In genomic region chr17:31533546-31534155, GRCh38 we compare ENCODE assay signal across 9 cellular contexts.
DNase-seq lines count a peak whose midpoint lies in the region; ATAC-seq lines count a peak whose summit lies in the region.
"Had no signal": no experiment of that assay in that cellular context is flagged by ENCODE, and none has a peak within 500 bp of the region (broad histone marks: within the 10 kb centered on the region; RNA-seq: fewer than 3 reads in every experiment).

No MANE protein-coding gene starts in this region.

- H3K27me3 Mint-ChIP-seq in activated CD4-positive, alpha-beta memory T cell treated with anti-CD3 and anti-CD28 coated beads for 36 hours = no peaks in the 10 kb centered on the region
- no peaks in the 10 kb centered on the region for H3K27me3 Mint-ChIP-seq in activated CD4-positive, alpha-beta memory T cell treated with anti-CD3 and anti-CD28 coated beads, Interleukin-2, amount 10 ng/mL, durations not matched to agents 7 days and 5 days
- no peaks in the 10 kb centered on the region for H3K27me3 Mint-ChIP-seq in naive thymus-derived CD4-positive, alpha-beta T cell
- H3K27me3 Mint-ChIP-seq: activated naive CD8-positive, alpha-beta T cell treated with anti-CD3 and anti-CD28 coated beads, Interleukin-2, amount 10 ng/mL, durations not matched to agents 7 days and 5 days had no signal

- H3K4me1 ChIP-seq in naive thymus-derived CD4-positive, alpha-beta T cell (ENCODE audit: control insufficient read depth in 2 of 2, insufficient read depth in 2 of 2, low read length in 2 of 2) = peaks cover 0 to 6% of the 10 kb centered on the region in 2 donors

- H3K4me3 ChIP-seq in naive thymus-derived CD4-positive, alpha-beta T cell (ENCODE audit: low read length) = no peak overlapping the region

- H3K36me3 Mint-ChIP-seq in activated CD4-positive, alpha-beta memory T cell treated with anti-CD3 and anti-CD28 coated beads for 36 hours = peaks cover 4% of the 10 kb centered on the region
- peaks cover 9% of the 10 kb centered on the region for H3K36me3 Mint-ChIP-seq in activated CD4-positive, alpha-beta memory T cell treated with anti-CD3 and anti-CD28 coated beads, Interleukin-2, amount 10 ng/mL, durations not matched to agents 7 days and 5 days (ENCODE audit: low read depth)
- peaks cover 0 to 33% (median 3%) of the 10 kb centered on the region in 5 donors for H3K36me3 Mint-ChIP-seq in naive thymus-derived CD4-positive, alpha-beta T cell

- peak; percentile 41 for DNase-seq in activated CD4-positive, alpha-beta memory T cell treated with anti-CD3 and anti-CD28 coated beads for 36 hours
- DNase-seq in activated CD4-positive, alpha-beta memory T cell treated with anti-CD3 and anti-CD28 coated beads, Interleukin-2, amount 10 ng/mL, durations not matched to agents 7 days and 5 days = no peak
- DNase-seq in NCI-H69 (lab: John Stamatoyannopoulos, UW) = peak; percentile 76
- peak; percentile 62 for DNase-seq in dedifferentiated amniotic fluid mesenchymal stem cell (ENCODE audit: extremely low spot score)
- DNase-seq in naive thymus-derived CD4-positive, alpha-beta T cell = peak in 1 of 9 donors; percentile 55
- no peak for DNase-seq in GOT3 (lab: John Stamatoyannopoulos, UW)
- DNase-seq: activated naive CD8-positive, alpha-beta T cell treated with anti-CD3 and anti-CD28 coated beads, Interleukin-2, amount 10 ng/mL, durations not matched to agents 7 days and 5 days had no signal

- POLR2A ChIA-PET in activated CD4-positive, alpha-beta memory T cell treated with anti-CD3 and anti-CD28 coated beads for 36 hours (lab: Charles Lee) = no interaction called here
- POLR2A ChIA-PET in activated CD4-positive, alpha-beta memory T cell treated with anti-CD3 and anti-CD28 coated beads, Interleukin-2, amount 10 ng/mL, durations not matched to agents 7 days and 5 days (lab: Charles Lee) = interaction anchor here (0.9 kb wide), 1 partner anchor 24 kb away, joined by 3 read pairs; no protein-coding TSS in a partner anchor
- POLR2A ChIA-PET in naive thymus-derived CD4-positive, alpha-beta T cell (lab: Charles Lee) = interaction anchor here (1.5 kb wide), 1 partner anchor 25 kb away, joined by 4 read pairs; no protein-coding TSS in a partner anchor

- no peaks in the 10 kb centered on the region for H3K9me3 Mint-ChIP-seq in activated CD4-positive, alpha-beta memory T cell treated with anti-CD3 and anti-CD28 coated beads for 36 hours
- no peaks in the 10 kb centered on the region for H3K9me3 Mint-ChIP-seq in activated CD4-positive, alpha-beta memory T cell treated with anti-CD3 and anti-CD28 coated beads, Interleukin-2, amount 10 ng/mL, durations not matched to agents 7 days and 5 days
- no peaks in the 10 kb centered on the region for H3K9me3 Mint-ChIP-seq in naive thymus-derived CD4-positive, alpha-beta T cell
- H3K9me3 Mint-ChIP-seq: activated naive CD8-positive, alpha-beta T cell treated with anti-CD3 and anti-CD28 coated beads, Interleukin-2, amount 10 ng/mL, durations not matched to agents 7 days and 5 days had no signal

- intact Hi-C loops in activated CD4-positive, alpha-beta memory T cell treated with anti-CD3 and anti-CD28 coated beads for 36 hours (cut with micrococcal nuclease) = no loop called here
- intact Hi-C loops in naive thymus-derived CD4-positive, alpha-beta T cell (cut with micrococcal nuclease) = loop anchor here (1.0 to 5.0 kb wide), 2 partner anchors 309 kb away; no protein-coding TSS in a partner anchor

- ATAC-seq in naive thymus-derived CD4-positive, alpha-beta T cell = no peak
- ATAC-seq in HG02571 (IDR thresholded peaks at IDR 0.05; ENCODE audit: unreplicated experiment) (no peak), GM21367 (IDR thresholded peaks at IDR 0.05; ENCODE audit: unreplicated experiment) (no peak)

- peaks cover 8 to 46% (median 16%) of the 10 kb centered on the region in 3 experiments for H3K36me3 ChIP-seq in naive thymus-derived CD4-positive, alpha-beta T cell (ENCODE audit: control insufficient read depth in 2 of 3, insufficient read depth in 3 of 3, low read length in 3 of 3)

- H3K4me1 Mint-ChIP-seq in activated CD4-positive, alpha-beta memory T cell treated with anti-CD3 and anti-CD28 coated beads for 36 hours (ENCODE audit: low read depth) = peaks cover 16% of the 10 kb centered on the region
- peaks cover 5% of the 10 kb centered on the region for H3K4me1 Mint-ChIP-seq in activated CD4-positive, alpha-beta memory T cell treated with anti-CD3 and anti-CD28 coated beads, Interleukin-2, amount 10 ng/mL, durations not matched to agents 7 days and 5 days
- H3K4me1 Mint-ChIP-seq in naive thymus-derived CD4-positive, alpha-beta T cell = peaks cover 10 to 35% (median 22%) of the 10 kb centered on the region in 7 donors

- no peaks in the 10 kb centered on the region for H3K27me3 ChIP-seq in naive thymus-derived CD4-positive, alpha-beta T cell (ENCODE audit: control insufficient read depth in 2 of 2, insufficient read depth in 2 of 2, low read length in 2 of 2)

- H3K4me3 Mint-ChIP-seq in activated CD4-positive, alpha-beta memory T cell treated with anti-CD3 and anti-CD28 coated beads for 36 hours = no peak overlapping the region
- H3K4me3 Mint-ChIP-seq in activated CD4-positive, alpha-beta memory T cell treated with anti-CD3 and anti-CD28 coated beads, Interleukin-2, amount 10 ng/mL, durations not matched to agents 7 days and 5 days = no peak overlapping the region
- H3K4me3 Mint-ChIP-seq in naive thymus-derived CD4-positive, alpha-beta T cell = no peak overlapping the region
- H3K4me3 Mint-ChIP-seq: activated naive CD8-positive, alpha-beta T cell treated with anti-CD3 and anti-CD28 coated beads, Interleukin-2, amount 10 ng/mL, durations not matched to agents 7 days and 5 days had no signal

- no peak overlapping the region for H3K27ac ChIP-seq in naive thymus-derived CD4-positive, alpha-beta T cell (ENCODE audit: low read depth, low read length)

- H3K27ac Mint-ChIP-seq in activated CD4-positive, alpha-beta memory T cell treated with anti-CD3 and anti-CD28 coated beads for 36 hours = no peak overlapping the region
- no peak overlapping the region for H3K27ac Mint-ChIP-seq in activated CD4-positive, alpha-beta memory T cell treated with anti-CD3 and anti-CD28 coated beads, Interleukin-2, amount 10 ng/mL, durations not matched to agents 7 days and 5 days
- peak overlapping the region in 5 of 9 donors; percentile 35 to 83 (median 44) for H3K27ac Mint-ChIP-seq in naive thymus-derived CD4-positive, alpha-beta T cell
- H3K27ac Mint-ChIP-seq: activated naive CD8-positive, alpha-beta T cell treated with anti-CD3 and anti-CD28 coated beads, Interleukin-2, amount 10 ng/mL, durations not matched to agents 7 days and 5 days had no signal

- CTCF ChIA-PET in activated CD4-positive, alpha-beta memory T cell treated with anti-CD3 and anti-CD28 coated beads for 36 hours (lab: Charles Lee) = interaction anchor here (0.7 to 3.4 kb wide), 4 partner anchors 9 to 308 kb away, joined by 3 to 23 read pairs (median 5); no protein-coding TSS in a partner anchor
- CTCF ChIA-PET in activated CD4-positive, alpha-beta memory T cell treated with anti-CD3 and anti-CD28 coated beads, Interleukin-2, amount 10 ng/mL, durations not matched to agents 7 days and 5 days (lab: Charles Lee) = interaction anchor here (0.9 kb wide), 1 partner anchor 311 kb away, joined by 4 read pairs; no protein-coding TSS in a partner anchor
- CTCF ChIA-PET in naive thymus-derived CD4-positive, alpha-beta T cell (lab: Charles Lee) = interaction anchor here (0.9 to 2.1 kb wide), 3 partner anchors 8 to 311 kb away, joined by 3 to 6 read pairs (median 3); no protein-coding TSS in a partner anchor

- H3K9me3 ChIP-seq in naive thymus-derived CD4-positive, alpha-beta T cell (ENCODE audit: control insufficient read depth in 2 of 3, low read length in 3 of 3) = no peaks in the 10 kb centered on the region

Comparison
In these comparisons a context has a peak if more than half of its experiments do, and no peak if none do; other contexts are left out.
1. DNase-seq: peak in activated CD4-positive, alpha-beta memory T cell treated with anti-CD3 and anti-CD28 coated beads for 36 hours (single experiment), NCI-H69 (single experiment) and dedifferentiated amniotic fluid mesenchymal stem cell (single experiment); none in activated CD4-positive, alpha-beta memory T cell treated with anti-CD3 and anti-CD28 coated beads, Interleukin-2, amount 10 ng/mL, durations not matched to agents 7 days and 5 days (single experiment) and GOT3 (single experiment).
2. H3K27ac Mint-ChIP-seq: peak in naive thymus-derived CD4-positive, alpha-beta T cell (5 of 9); none in activated CD4-positive, alpha-beta memory T cell treated with anti-CD3 and anti-CD28 coated beads for 36 hours (single experiment) and activated CD4-positive, alpha-beta memory T cell treated with anti-CD3 and anti-CD28 coated beads, Interleukin-2, amount 10 ng/mL, durations not matched to agents 7 days and 5 days (single experiment).